8 cellular contexts compared by ENCODE assay signal in the genomic region with DNA sequence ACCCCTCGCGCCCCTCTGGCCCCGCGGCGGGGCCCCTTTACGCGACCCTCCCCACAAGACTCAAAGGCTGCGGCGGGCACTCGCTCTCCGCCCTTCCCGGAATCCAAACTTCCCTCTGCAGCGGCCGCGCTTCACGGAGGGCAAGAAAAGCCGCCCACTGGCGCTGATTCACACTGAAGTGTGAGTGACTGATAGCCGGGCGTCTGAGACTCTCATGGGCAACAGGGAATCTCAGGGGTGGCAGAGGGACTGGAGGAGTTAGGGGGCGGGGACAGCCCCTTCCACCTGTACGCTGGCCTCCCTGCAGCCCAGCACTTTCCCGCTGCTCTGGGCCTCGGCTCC. TPM values are rescaled to one million over a fixed set of nuclear protein-coding genes. Genes with fewer than 3 reads are reported as not detected.
DNase-seq lines count a peak whose midpoint lies in the region; ATAC-seq and TF ChIP-seq lines count a peak whose summit lies in the region.

No MANE protein-coding gene starts in this region.

- H3K27ac ChIP-seq in esophagus squamous epithelium, result peak overlapping the region; percentile 86 to 89 (median 87)

- peak; percentile 72 for DNase-seq in activated naive CD4-positive, alpha-beta T cell treated with Interleukin-2 at 50 U/mL for 16 hours
- no peak for DNase-seq in activated naive CD4-positive, alpha-beta T cell (lab: John Stamatoyannopoulos, UW)
- peak; percentile 52 to 57 for DNase-seq in activated CD4-positive, alpha-beta T cell treated with anti-CD3 and anti-CD28 coated beads, Interleukin-2, amount 50 U/mL, for 4 hours
- DNase-seq in esophagus squamous epithelium (lab: John Stamatoyannopoulos, UW), result no peak
- no peak for DNase-seq in neural crest cell (ENCODE audit: low read depth, low spot score)
- no peak for DNase-seq in NCI-H748 treated with DMSO at 0.1 percent for 48 hours (lab: John Stamatoyannopoulos, UW)
- DNase-seq in NCI-H1694 treated with DMSO at 0.1 percent for 48 hours (lab: John Stamatoyannopoulos, UW), result no peak

- no peaks in the 10 kb centered on the region for H3K27me3 ChIP-seq in esophagus squamous epithelium

- 17 to 20% methylated on average over 3 to 6 of the region's 24 CpGs for WGBS in esophagus squamous epithelium, 2 donors

- peak overlapping the region; percentile 59 for H3K4me3 Mint-ChIP-seq in neural crest cell

- H3K36me3 Mint-ChIP-seq in neural crest cell (ENCODE audit: low read depth), result no peaks in the 10 kb centered on the region

- H3K4me1 Mint-ChIP-seq in neural crest cell, result peaks cover 6% of the 10 kb centered on the region

- H3K36me3 ChIP-seq in esophagus squamous epithelium, result no peaks in the 10 kb centered on the region

- H3K9me3 ChIP-seq in esophagus squamous epithelium, result no peaks in the 10 kb centered on the region

- intact Hi-C loops in esophagus squamous epithelium (cut with DNase I), result no loop called here

- H3K27ac Mint-ChIP-seq in neural crest cell (ENCODE audit: unreplicated experiment), result no peak overlapping the region

- TF ChIP-seq POLR2A in esophagus squamous epithelium (IDR thresholded peaks at IDR 0.05), result no peak

- TF ChIP-seq CTCF in esophagus squamous epithelium (IDR thresholded peaks at IDR 0.05), result no peak
- TF ChIP-seq CTCF in neural crest cell (conservative IDR thresholded peaks at IDR 0.05), result no peak

- ATAC-seq in HG03159 (IDR thresholded peaks at IDR 0.05; ENCODE audit: unreplicated experiment), result no peak

- H3K9me3 Mint-ChIP-seq in neural crest cell, result no peaks in the 10 kb centered on the region

- H3K4me3 ChIP-seq in esophagus squamous epithelium, result peak overlapping the region; percentile 59 to 87 (median 76)

- H3K27me3 Mint-ChIP-seq in neural crest cell (ENCODE audit: low read depth), result peaks cover 18% of the 10 kb centered on the region

- peaks cover 60 to 80% (median 62%) of the 10 kb centered on the region in 3 donors for H3K4me1 ChIP-seq in esophagus squamous epithelium

RNA-seq across cellular contexts. Expression of a gene that starts 0.7 kb away (rescaled TPM):
- total RNA-seq in esophagus squamous epithelium, result 10 to 100 TPM; 13.5 to 36.8 (median 34.0) TPM
- 34.8 and 39.1 TPM in 2 replicates for total RNA-seq in neural crest cell

RNA-seq across cellular contexts. Expression of a gene that starts 37.4 kb away (rescaled TPM):
- total RNA-seq in esophagus squamous epithelium (10 to 100 TPM; 40.1 to 58.2 (median 45.5) TPM), neural crest cell (25.1 and 26.2 TPM in 2 replicates)

RNA-seq across cellular contexts. Expression of a gene that starts 50.1 kb away (rescaled TPM):
- total RNA-seq in esophagus squamous epithelium, result 100 to 1,000 TPM in 2 of 4 donors, 10 to 100 TPM in 2; 81.7 to 144 (median 103) TPM
- 230 and 236 TPM in 2 replicates for total RNA-seq in neural crest cell

Comparison
In these comparisons a context has a peak if more than half of its experiments do, and no peak if none do; other contexts are left out.
1. DNase-seq: peak in activated naive CD4-positive, alpha-beta T cell treated with Interleukin-2 at 50 U/mL for 16 hours (single experiment) and activated CD4-positive, alpha-beta T cell treated with anti-CD3 and anti-CD28 coated beads, Interleukin-2, amount 50 U/mL, for 4 hours (2 of 2); none in activated naive CD4-positive, alpha-beta T cell (0 of 4), esophagus squamous epithelium (single experiment), neural crest cell (single experiment), NCI-H748 treated with DMSO at 0.1 percent for 48 hours (single experiment) and NCI-H1694 treated with DMSO at 0.1 percent for 48 hours (single experiment).